In the genomic region with DNA sequence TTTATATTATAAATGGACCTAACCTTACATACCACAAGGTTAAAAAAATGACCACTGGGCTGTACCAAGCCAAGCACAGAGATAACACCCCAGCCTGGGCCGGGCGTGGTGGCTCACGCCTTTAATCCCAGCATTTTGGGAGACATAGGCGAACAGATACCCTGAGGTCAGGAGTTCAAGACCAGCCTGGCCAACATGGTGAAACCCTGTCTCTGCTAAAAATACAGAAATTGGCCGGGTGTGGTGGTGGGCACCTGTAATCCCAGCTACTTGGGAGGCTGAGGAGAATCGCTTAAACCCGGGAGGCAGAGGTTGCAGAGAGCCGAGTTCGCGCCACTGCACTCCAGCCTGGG, we compare ENCODE assay signal across 8 cellular contexts. TPM values are rescaled to one million over a fixed set of nuclear protein-coding genes. Genes with fewer than 3 reads are reported as not detected.
DNase-seq lines count a peak whose midpoint lies in the region; ATAC-seq and TF ChIP-seq lines count a peak whose summit lies in the region.
"Not testable (repeated sequence)": the region's sequence is repeated elsewhere in the genome, so short reads cannot be mapped to it uniquely, and the experiment has no call there.

No MANE protein-coding gene starts in this region.

- peak overlapping the region; percentile 99 for H3K27ac Mint-ChIP-seq in activated CD4-positive, alpha-beta T cell treated with anti-CD3 and anti-CD28 coated beads, Interleukin-2, amount 10 ng/mL, durations not matched to agents 24 days and 14 days
- peak overlapping the region; percentile 98 to 100 (median 100) for H3K27ac Mint-ChIP-seq in brain

- peak overlapping the region; percentile 100 for H3K4me3 Mint-ChIP-seq in activated CD4-positive, alpha-beta T cell treated with anti-CD3 and anti-CD28 coated beads, Interleukin-2, amount 10 ng/mL, durations not matched to agents 24 days and 14 days
- H3K4me3 Mint-ChIP-seq in brain, result peak overlapping the region; percentile 98 to 100 (median 99)

- H4K20me1 ChIP-seq in KMS-11 (ENCODE audit: insufficient read depth); fibroblast of lung (ENCODE audit: control insufficient read depth, extremely low read depth, insufficient read depth, low read length): not testable (repeated sequence)

- not testable (repeated sequence) for ATAC-seq in lower lobe of right lung

- not testable (repeated sequence) for H3K27me3 Mint-ChIP-seq in activated CD4-positive, alpha-beta T cell treated with anti-CD3 and anti-CD28 coated beads, Interleukin-2, amount 10 ng/mL, durations not matched to agents 24 days and 14 days
- peaks cover 41% of the 10 kb centered on the region for H3K27me3 Mint-ChIP-seq in brain

- H3K4me3 ChIP-seq in KMS-11 (IDR thresholded peaks at IDR 0.05; ENCODE audit: insufficient read depth, low read depth, low read length) (peak overlapping the region; percentile 35), fibroblast of lung (replicated peaks in 1 of 4; ENCODE audit: control extremely low read depth in 1 of 4, insufficient read depth in 1 of 4, low read depth in 3 of 4, low read length in 4 of 4) (peak overlapping the region in 2 of 4 experiments; percentile 69 to 79), lower lobe of right lung (peak overlapping the region; percentile 88), parathyroid adenoma (ENCODE audit: low read depth, low read length) (peak overlapping the region; percentile 97), thymus (ENCODE audit: low read length) (peak overlapping the region; percentile 84)

- H3K4me2 ChIP-seq in KMS-11; fibroblast of lung (ENCODE audit: extremely low read depth, insufficient read depth, low read length): not testable (repeated sequence)
- peak overlapping the region; percentile 71 for H3K4me2 ChIP-seq in parathyroid adenoma (ENCODE audit: low read length)

- H3K27ac ChIP-seq in C4-2B (peak overlapping the region; percentile 92), lower lobe of right lung (peak overlapping the region; percentile 87), parathyroid adenoma (peak overlapping the region; percentile 82), thymus (ENCODE audit: low read depth) (peak overlapping the region; percentile 95)
- not testable (repeated sequence) for H3K27ac ChIP-seq in KMS-11; fibroblast of lung (ENCODE audit: insufficient read depth, low read length)

- peaks cover 25% of the 10 kb centered on the region for H3K4me1 Mint-ChIP-seq in activated CD4-positive, alpha-beta T cell treated with anti-CD3 and anti-CD28 coated beads, Interleukin-2, amount 10 ng/mL, durations not matched to agents 24 days and 14 days
- peaks cover 13% of the 10 kb centered on the region for H3K4me1 Mint-ChIP-seq in brain

- H2AFZ ChIP-seq in KMS-11 (ENCODE audit: low read depth) (peak overlapping the region; percentile 14; the same call in 1 of the 2 replicates), fibroblast of lung (ENCODE audit: low read length) (peak overlapping the region; percentile 74), parathyroid adenoma (peak overlapping the region; percentile 95)

- H3K9me3 Mint-ChIP-seq in activated CD4-positive, alpha-beta T cell treated with anti-CD3 and anti-CD28 coated beads, Interleukin-2, amount 10 ng/mL, durations not matched to agents 24 days and 14 days, result peaks cover 31% of the 10 kb centered on the region
- H3K9me3 Mint-ChIP-seq in brain, result peaks cover 20 to 71% (median 36%) of the 10 kb centered on the region in 5 experiments

- H3K36me3 Mint-ChIP-seq in activated CD4-positive, alpha-beta T cell treated with anti-CD3 and anti-CD28 coated beads, Interleukin-2, amount 10 ng/mL, durations not matched to agents 24 days and 14 days (ENCODE audit: low read depth), result peaks cover 38% of the 10 kb centered on the region
- H3K36me3 Mint-ChIP-seq in brain, result peaks cover 34% of the 10 kb centered on the region

- H3K27me3 ChIP-seq in KMS-11 (ENCODE audit: insufficient read depth, low read depth); fibroblast of lung (ENCODE audit: control insufficient read depth, insufficient read depth, low read length); lower lobe of right lung (ENCODE audit: low read depth); parathyroid adenoma (ENCODE audit: control insufficient read depth, insufficient read depth, low read length); thymus (ENCODE audit: control insufficient read depth, insufficient read depth): not testable (repeated sequence)

- H3K79me2 ChIP-seq in KMS-11 (ENCODE audit: insufficient read depth, low read depth); parathyroid adenoma: not testable (repeated sequence)
- peaks cover 16% of the 10 kb centered on the region for H3K79me2 ChIP-seq in fibroblast of lung (ENCODE audit: control insufficient read depth, insufficient read depth, low read length)

- TF ChIP-seq CTCF in C4-2B (conservative IDR thresholded peaks at IDR 0.05); KMS-11 (conservative IDR thresholded peaks at IDR 0.05; ENCODE audit: low read depth, low read length); brain (conservative IDR thresholded peaks at IDR 0.05); fibroblast of lung (conservative IDR thresholded peaks at IDR 0.05 in 1 of 2, IDR thresholded peaks at IDR 0.05 in 1 of 2; ENCODE audit: low read depth in 1 of 2, low read length in 2 of 2); lower lobe of right lung (IDR thresholded peaks at IDR 0.05); parathyroid adenoma (IDR thresholded peaks at IDR 0.05): not testable (repeated sequence)

- not testable (repeated sequence) for H3K9me3 ChIP-seq in fibroblast of lung (ENCODE audit: control insufficient read depth, insufficient read depth, low read depth, low read length); parathyroid adenoma (ENCODE audit: control insufficient read depth, low read length); thymus (ENCODE audit: control insufficient read depth)
- peaks cover 12% of the 10 kb centered on the region for H3K9me3 ChIP-seq in lower lobe of right lung

- WGBS in thymus, result 51% methylated on average over 10 of the region's 10 CpGs

- H3K9ac ChIP-seq in KMS-11; fibroblast of lung (ENCODE audit: insufficient read depth, low read length); parathyroid adenoma: not testable (repeated sequence)

- intact Hi-C loops in activated CD4-positive, alpha-beta T cell treated with anti-CD3 and anti-CD28 coated beads, Interleukin-2, amount 10 ng/mL, durations not matched to agents 24 days and 14 days (cut with micrococcal nuclease), result loop anchor here (5.0 kb wide), 3 partner anchors 118 to 348 kb away; a partner anchor contains a TSS
- intact Hi-C loops in lower lobe of right lung (cut with DNase I), result not testable (repeated sequence)

- not testable (repeated sequence) for H3K4me1 ChIP-seq in KMS-11 (ENCODE audit: low read depth, poor library complexity, severe bottlenecking); fibroblast of lung (ENCODE audit: control insufficient read depth, extremely low read depth, insufficient read depth, low read length); parathyroid adenoma; thymus (ENCODE audit: control insufficient read depth, insufficient read depth, low read length)
- H3K4me1 ChIP-seq in lower lobe of right lung, result peaks cover 16% of the 10 kb centered on the region

- not testable (repeated sequence) for DNase-seq in activated CD4-positive, alpha-beta T cell treated with anti-CD3 and anti-CD28 coated beads, Interleukin-2, amount 10 ng/mL, durations not matched to agents 24 days and 14 days; fibroblast of lung (ENCODE audit: low read depth in 2 of 2)
- peak; percentile 30 for DNase-seq in lower lobe of right lung

- not testable (repeated sequence) for H3K36me3 ChIP-seq in KMS-11 (ENCODE audit: insufficient read depth); fibroblast of lung (ENCODE audit: control insufficient read depth, insufficient read depth, low read length); parathyroid adenoma (ENCODE audit: control insufficient read depth, insufficient read depth, low read length); thymus (ENCODE audit: control insufficient read depth, insufficient read depth)
- peaks cover 12% of the 10 kb centered on the region for H3K36me3 ChIP-seq in lower lobe of right lung

RNA-seq across cellular contexts. Expression of a gene that starts 0.4 kb away (rescaled TPM):
- 7.6 and 7.7 TPM in 2 replicates for total RNA-seq in activated CD4-positive, alpha-beta T cell treated with anti-CD3 and anti-CD28 coated beads, Interleukin-2, amount 10 ng/mL, durations not matched to agents 24 days and 14 days
- polyA plus RNA-seq in brain (ENCODE audit: insufficient read depth, low read depth, low replicate concordance), result 4.2 TPM
- 2.6 and 4.8 TPM in 2 replicates for total RNA-seq in fibroblast of lung
- polyA plus RNA-seq in fibroblast of lung, result 1.5 and 3.1 TPM in 2 replicates
- 0.94 and 2.7 TPM in 2 replicates for polyA plus RNA-seq in fibroblast of lung (2012)
- polyA minus RNA-seq in fibroblast of lung (ENCODE audit: low replicate concordance), result 0.16 and 1.1 TPM in 2 replicates
- total RNA-seq in lower lobe of right lung, result 9.8 TPM
- polyA plus RNA-seq in thymus, result 2.9 TPM

Comparison
In these comparisons a context has a peak if more than half of its experiments do, and no peak if none do; other contexts are left out.
1. H2AFZ ChIP-seq: peak in every context shown above with its lines; median percentile 95 in parathyroid adenoma; 74 in fibroblast of lung; 14 in KMS-11.